Comparison of ENCODE assay signal across 8 cellular contexts in genomic region chr6:26053929-26054658, GRCh38. TPM values are rescaled to one million over a fixed set of nuclear protein-coding genes. Genes with fewer than 3 reads are reported as not detected.
A peak's percentile ranks its signal among the peaks of the same experiment; 100 is the strongest.
DNase-seq lines count a peak whose midpoint lies in the region; ATAC-seq and TF ChIP-seq lines count a peak whose summit lies in the region.

No MANE protein-coding gene starts in this region.

- ATAC-seq in right lobe of liver (no peak), GM19455 (IDR thresholded peaks at IDR 0.05; ENCODE audit: unreplicated experiment) (no peak), GM18517 (IDR thresholded peaks at IDR 0.05; ENCODE audit: unreplicated experiment) (no peak), GM19035 (IDR thresholded peaks at IDR 0.05; ENCODE audit: unreplicated experiment) (no peak)

- H3K4me1 ChIP-seq in HUES64 (ENCODE audit: insufficient read depth, low read length), result peaks cover 27% of the 10 kb centered on the region
- peaks cover 0 to 7% of the 10 kb centered on the region in 2 donors for H3K4me1 ChIP-seq in ascending aorta
- no peaks in the 10 kb centered on the region for H3K4me1 ChIP-seq in right lobe of liver

- no peaks in the 10 kb centered on the region for H3K36me3 ChIP-seq in BJ (ENCODE audit: control insufficient read depth, insufficient read depth, low read length)
- H3K36me3 ChIP-seq in HUES64 (ENCODE audit: insufficient read depth, low read length), result no peaks in the 10 kb centered on the region
- no peaks in the 10 kb centered on the region for H3K36me3 ChIP-seq in ascending aorta
- H3K36me3 ChIP-seq in right lobe of liver, result no peaks in the 10 kb centered on the region

- TF ChIP-seq POLR2A in right lobe of liver (IDR thresholded peaks at IDR 0.05), result no peak

- H3K9me3 Mint-ChIP-seq in type B pancreatic cell, result no peaks in the 10 kb centered on the region

- CTCF ChIA-PET in BJ (lab: Yijun Ruan, JAX), result no interaction called here

- intact Hi-C loops in ascending aorta (cut with DNase I) (no loop called here), right lobe of liver (cut with DNase I) (no loop called here)

- peak overlapping the region; percentile 99 for H3K27ac Mint-ChIP-seq in type B pancreatic cell

- H3K27me3 Mint-ChIP-seq in type B pancreatic cell, result no peaks in the 10 kb centered on the region

- POLR2A ChIA-PET in BJ (lab: Charles Lee), result interaction anchor here (1.1 kb wide), 1 partner anchor 9 kb away, joined by 3 read pairs; a partner anchor contains a TSS

- H3K4me1 Mint-ChIP-seq in type B pancreatic cell (ENCODE audit: unreplicated experiment), result peaks cover 10% of the 10 kb centered on the region

- no peak for DNase-seq in BJ (ENCODE audit: low read depth)
- DNase-seq in ascending aorta (ENCODE audit: low spot score in 2 of 2), result no peak
- no peak for DNase-seq in right lobe of liver
- no peak for DNase-seq in type B pancreatic cell (ENCODE audit: extremely low spot score, unreplicated experiment)

- peak overlapping the region; percentile 42 for H3K4me3 ChIP-seq in BJ (ENCODE audit: low read depth, low read length)
- H3K4me3 ChIP-seq in HUES64 (ENCODE audit: low read length), result peak overlapping the region; percentile 82
- peak overlapping the region; percentile 74 to 80 for H3K4me3 ChIP-seq in ascending aorta
- peak overlapping the region; percentile 56 to 73 (median 70) for H3K4me3 ChIP-seq in right lobe of liver

- H3K9me3 ChIP-seq in HUES64 (ENCODE audit: insufficient read depth, low read depth, low read length), result no peaks in the 10 kb centered on the region
- no peaks in the 10 kb centered on the region for H3K9me3 ChIP-seq in ascending aorta
- H3K9me3 ChIP-seq in right lobe of liver, result no peaks in the 10 kb centered on the region

- no peak for TF ChIP-seq CTCF in BJ (IDR thresholded peaks at IDR 0.05; ENCODE audit: insufficient read depth, low read depth, low read length)
- TF ChIP-seq CTCF in ascending aorta (IDR thresholded peaks at IDR 0.05), result no peak
- TF ChIP-seq CTCF in right lobe of liver (IDR thresholded peaks at IDR 0.05), result no peak
- no peak for TF ChIP-seq CTCF in type B pancreatic cell (conservative IDR thresholded peaks at IDR 0.05)

- WGBS in HUES64, result 71% methylated on average over 4 of the region's 6 CpGs
- WGBS in right lobe of liver (ENCODE audit: insufficient coverage, low coverage, low lambda C conversion rate, missing lambda C conversion rate), result 29% methylated on average over 6 of the region's 6 CpGs

- H3K9ac ChIP-seq in HUES64 (ENCODE audit: low read depth, low read length), result peak overlapping the region; percentile 97; the same call in 1 of the 2 replicates

- H3K4me3 Mint-ChIP-seq in type B pancreatic cell, result peak overlapping the region; percentile 94

- no peaks in the 10 kb centered on the region for H3K27me3 ChIP-seq in BJ (ENCODE audit: control insufficient read depth, insufficient read depth, low read length)
- H3K27me3 ChIP-seq in HUES64 (ENCODE audit: insufficient read depth, low read length), result no peaks in the 10 kb centered on the region
- H3K27me3 ChIP-seq in ascending aorta, result no peaks in the 10 kb centered on the region
- H3K27me3 ChIP-seq in right lobe of liver, result no peaks in the 10 kb centered on the region

- no peaks in the 10 kb centered on the region for H3K36me3 Mint-ChIP-seq in type B pancreatic cell

- H3K27ac ChIP-seq in HUES64 (ENCODE audit: low read depth, low read length), result peak overlapping the region; percentile 97
- H3K27ac ChIP-seq in ascending aorta, result peak overlapping the region; percentile 92 to 94
- H3K27ac ChIP-seq in right lobe of liver, result peak overlapping the region; percentile 85 to 94 (median 91)

RNA-seq across cellular contexts. Expression of gene HFE, which starts 33.1 kb away (rescaled TPM):
- 23.5 and 24.3 TPM in 2 replicates for polyA plus RNA-seq in BJ (2011; rRNA removed)
- polyA minus RNA-seq in BJ (2011; rRNA and poly(A)+ RNA removed), result 8.4 and 14.6 TPM in 2 replicates
- 0.35 TPM for polyA plus RNA-seq in HUES64 (2013, experiment 1 of 2)
- polyA plus RNA-seq in HUES64 (2013, experiment 2 of 2), result 1.0 TPM
- total RNA-seq in ascending aorta (2.6 TPM), right lobe of liver (10 to 100 TPM in 5 of 6 experiments, 1 to 10 TPM in 1; 8.9 to 20.7 (median 15.8) TPM), type B pancreatic cell (ENCODE audit: low replicate concordance) (2.2 and 2.6 TPM in 2 replicates)
